1 cellular context compared by ENCODE assay signal in the genomic region with DNA sequence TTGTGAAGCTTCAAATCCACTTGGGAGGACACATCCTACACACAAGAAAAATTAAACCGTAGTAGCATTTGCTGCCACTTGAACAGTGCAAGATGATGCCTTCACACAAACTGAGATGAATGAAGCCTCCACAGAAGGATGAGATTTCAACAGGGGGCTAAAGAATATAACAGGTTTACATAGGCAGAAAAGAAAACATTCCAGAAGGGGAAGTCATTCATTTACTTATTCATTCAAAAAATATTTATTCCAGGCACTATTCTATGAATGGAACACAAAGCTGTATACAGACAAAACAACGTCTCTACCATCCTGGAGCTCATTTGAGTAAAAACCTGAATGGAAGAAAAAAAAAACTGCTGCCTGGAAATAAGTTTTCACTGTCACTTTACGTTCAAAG.
TF ChIP-seq lines count a peak whose summit lies in the region.

No MANE protein-coding gene starts in this region.

TF ChIP-seq in SK-N-SH treated with all-trans-retinoic acid at 6 μM for 48 hours, 23 proteins besides CTCF, POLR2A, EP300 and RAD21 (continued from another document):
- TF ChIP-seq TSHZ2 (CRISPR knock-in tag; IDR thresholded peaks at IDR 0.05), result no peak
- TF ChIP-seq TOX (CRISPR knock-in tag; IDR thresholded peaks at IDR 0.05; ENCODE audit: borderline replicate concordance), result no peak
- no peak for TF ChIP-seq PATZ1 (CRISPR knock-in tag; IDR thresholded peaks at IDR 0.05; ENCODE audit: borderline replicate concordance)
- TF ChIP-seq BACH2 (CRISPR knock-in tag; IDR thresholded peaks at IDR 0.05; ENCODE audit: borderline replicate concordance), result no peak
- TF ChIP-seq ARNTL (CRISPR knock-in tag; IDR thresholded peaks at IDR 0.05; ENCODE audit: borderline replicate concordance, low read depth), result no peak
- TF ChIP-seq ZNF8 (CRISPR knock-in tag; IDR thresholded peaks at IDR 0.05), result no peak
- no peak for TF ChIP-seq ZNF565 (CRISPR knock-in tag; conservative IDR thresholded peaks at IDR 0.05; ENCODE audit: low read depth)
- no peak for TF ChIP-seq CSDC2 (CRISPR knock-in tag; IDR thresholded peaks at IDR 0.05)
